Comparison of ENCODE assay signal across 14 cellular contexts in genomic region chr2:102620367-102620766, GRCh38. TPM values are rescaled to one million over a fixed set of nuclear protein-coding genes. Genes with fewer than 3 reads are reported as not detected.
DNase-seq lines count a peak whose midpoint lies in the region; ATAC-seq and TF ChIP-seq lines count a peak whose summit lies in the region.
"Had no signal": no experiment of that assay in that cellular context is flagged by ENCODE, and none has a peak within 500 bp of the region (broad histone marks: within the 10 kb centered on the region; RNA-seq: fewer than 3 reads in every experiment).

No MANE protein-coding gene starts in this region.

- H3K36me3 ChIP-seq in psoas muscle (ENCODE audit: insufficient read depth in 1 of 2, low read depth in 1 of 2), result no peaks in the 10 kb centered on the region
- H3K36me3 ChIP-seq: cardiac muscle cell had no signal

- TF ChIP-seq CTCF in glutamatergic neuron (IDR thresholded peaks at IDR 0.05; ENCODE audit: partially characterized antibody, unreplicated experiment), result no peak
- TF ChIP-seq CTCF in psoas muscle (IDR thresholded peaks at IDR 0.05), result no peak

- H3K27ac Mint-ChIP-seq in glutamatergic neuron (ENCODE audit: unreplicated experiment), result no peak overlapping the region

- H3K4me1 Mint-ChIP-seq in glutamatergic neuron (ENCODE audit: low read depth, unreplicated experiment), result peaks cover 3% of the 10 kb centered on the region

- no peak for ATAC-seq in psoas muscle
- ATAC-seq in HG02852 (IDR thresholded peaks at IDR 0.05; ENCODE audit: unreplicated experiment), result no peak
- no peak for ATAC-seq in HG03521 (IDR thresholded peaks at IDR 0.05; ENCODE audit: unreplicated experiment)

- H3K4me3 ChIP-seq in psoas muscle, result peak overlapping the region; percentile 83

- no peak overlapping the region for H3K27ac ChIP-seq in psoas muscle
- H3K27ac ChIP-seq: cardiac muscle cell, RWPE1 had no signal

- H3K9me3 Mint-ChIP-seq in glutamatergic neuron (ENCODE audit: unreplicated experiment), result peaks cover 6% of the 10 kb centered on the region

- intact Hi-C loops in psoas muscle (cut with DNase I), result no loop called here

- peak; percentile 5 for DNase-seq in NCI-H2107 treated with DMSO at 0.1 percent for 48 hours (lab: John Stamatoyannopoulos, UW; ENCODE audit: unreplicated experiment)
- no peak for DNase-seq in NCI-H2107 (lab: John Stamatoyannopoulos, UW)
- peak; percentile 82 for DNase-seq in NCI-H345 (lab: John Stamatoyannopoulos, UW)
- no peak for DNase-seq in glutamatergic neuron
- DNase-seq in psoas muscle, result no peak
- no peak for DNase-seq in stimulated activated CD4-positive, alpha-beta T cell treated with anti-CD3 and anti-CD28 coated beads, Interleukin-4, amount 100 ng/mL, for 1 hour
- DNase-seq: ACHN; activated CD8-positive, alpha-beta memory T cell treated with anti-CD3 and anti-CD28 coated beads for 24 hours; posterior cingulate gyrus had no signal

- no peaks in the 10 kb centered on the region for H3K27me3 ChIP-seq in psoas muscle (ENCODE audit: insufficient read depth in 3 of 3, low read length in 2 of 3)

- H3K4me3 Mint-ChIP-seq in glutamatergic neuron (ENCODE audit: unreplicated experiment), result peak overlapping the region; percentile 83

- 35 to 49% (median 49%) methylated on average over 11 of the region's 11 CpGs for WGBS in psoas muscle, 3 donors

- H3K4me1 ChIP-seq in psoas muscle, result no peaks in the 10 kb centered on the region

- H3K27me3 Mint-ChIP-seq in glutamatergic neuron (ENCODE audit: unreplicated experiment), result peaks cover 15% of the 10 kb centered on the region

- no peaks in the 10 kb centered on the region for H3K9me3 ChIP-seq in psoas muscle

- no peaks in the 10 kb centered on the region for H3K36me3 Mint-ChIP-seq in glutamatergic neuron (ENCODE audit: unreplicated experiment)

RNA-seq across cellular contexts. Expression of gene SLC9A2, which starts 1.0 kb away (rescaled TPM):
- total RNA-seq in glutamatergic neuron (ENCODE audit: unreplicated experiment), result not detected
- total RNA-seq in psoas muscle, result 1 to 10 TPM; 4.8 to 9.3 (median 8.1) TPM
- polyA plus RNA-seq in psoas muscle, result 1 to 10 TPM in 2 of 3 donors, under 1 TPM in 1; 0.81 to 6.3 (median 2.4) TPM
- total RNA-seq: LHCN-M2 had no signal
- polyA plus RNA-seq: cardiac muscle cell had no signal

Comparison
In these comparisons a context has a peak if more than half of its experiments do, and no peak if none do; other contexts are left out.
1. DNase-seq: peak in NCI-H2107 treated with DMSO at 0.1 percent for 48 hours (single experiment) and NCI-H345 (single experiment); none in NCI-H2107 (single experiment), glutamatergic neuron (single experiment), psoas muscle (0 of 2) and stimulated activated CD4-positive, alpha-beta T cell treated with anti-CD3 and anti-CD28 coated beads, Interleukin-4, amount 100 ng/mL, for 1 hour (single experiment).